In the genomic region with DNA sequence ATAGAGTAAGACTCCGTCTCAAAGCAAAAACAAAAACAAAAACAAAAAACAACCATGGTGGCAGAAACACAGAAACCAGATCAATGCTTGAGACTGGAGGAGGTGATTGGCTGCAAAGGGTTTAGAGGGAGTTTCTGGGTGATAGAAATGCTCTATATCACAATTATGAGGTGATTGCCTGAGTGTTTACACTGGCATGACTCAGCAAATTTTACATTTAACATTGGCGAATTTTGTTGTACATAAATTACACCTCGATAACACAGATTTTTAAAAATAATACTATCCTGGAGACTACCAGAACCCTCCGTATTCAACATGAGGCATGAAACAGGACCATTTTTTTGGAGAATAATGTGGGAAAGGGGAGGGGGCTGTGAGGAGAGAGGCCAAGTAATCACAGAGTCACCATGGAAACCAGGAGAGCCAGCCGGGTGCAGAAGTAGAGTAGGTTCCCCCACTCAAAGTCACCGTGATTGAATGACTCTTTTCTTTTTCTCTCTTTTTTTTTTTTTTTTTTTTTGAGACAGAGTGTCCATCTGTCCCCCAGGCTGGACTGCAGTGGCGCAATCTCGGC, we compare ENCODE assay signal across 2 cellular contexts.
A peak's percentile ranks its signal among the peaks of the same experiment; 100 is the strongest.
TF ChIP-seq lines count a peak whose summit lies in the region.

No MANE protein-coding gene starts in this region.

TF ChIP-seq in A549, 52 proteins besides CTCF, POLR2A, EP300 and RAD21:
- TF ChIP-seq JUNB (IDR thresholded peaks at IDR 0.05) (no peak), NFE2L2 (conservative IDR thresholded peaks at IDR 0.05; ENCODE audit: low read length) (peak; percentile 98), MAFK (IDR thresholded peaks at IDR 0.05; ENCODE audit: partially characterized antibody) (peak; percentile 96)

TF ChIP-seq in GM12878, 131 proteins besides CTCF, POLR2A, EP300 and RAD21:
- peak; percentile 79 for TF ChIP-seq BACH1 (IDR thresholded peaks at IDR 0.05; ENCODE audit: borderline replicate concordance)
- no peak for TF ChIP-seq HDAC2 (IDR thresholded peaks at IDR 0.05)
